13 cellular contexts compared by ENCODE assay signal in genomic region chr14:78135450-78135891, GRCh38. TPM values are rescaled to one million over a fixed set of nuclear protein-coding genes. Genes with fewer than 3 reads are reported as not detected.
DNase-seq lines count a peak whose midpoint lies in the region; ATAC-seq and TF ChIP-seq lines count a peak whose summit lies in the region.
"Had no signal": no experiment of that assay in that cellular context is flagged by ENCODE, and none has a peak within 500 bp of the region (broad histone marks: within the 10 kb centered on the region; RNA-seq: fewer than 3 reads in every experiment).

No MANE protein-coding gene starts in this region.

- in situ Hi-C loops in Caki2 (cut with HindIII; ENCODE audit: low pct_unique_long_range_greater_than_20kb, low sequenced_read_pairs), result no loop called here

- no peak for TF ChIP-seq POLR2A in lower leg skin (IDR thresholded peaks at IDR 0.05)

- H3K4me1 ChIP-seq in foreskin keratinocyte, result peaks cover 12% of the 10 kb centered on the region
- H3K4me1 ChIP-seq: psoas muscle had no signal

- DNase-seq in Caki2 (ENCODE audit: low read depth) (peak; percentile 83), RPMI7951 (ENCODE audit: low read depth) (peak; percentile 88), foreskin keratinocyte (peak; percentile 87 to 93), HuH-7 (ENCODE audit: low spot score) (no peak), lower leg skin (ENCODE audit: low spot score in 2 of 2) (no peak)
- DNase-seq in activated CD4-positive, alpha-beta T cell treated with anti-CD3 and anti-CD28 coated beads, Interleukin-2, amount 50 U/mL, for 4 hours, result no peak
- DNase-seq: mucosa of descending colon; NCI-H1694 treated with DMSO at 0.1 percent for 48 hours; psoas muscle; stimulated activated CD4-positive, alpha-beta T cell treated with anti-CD3 and anti-CD28 coated beads, Interleukin-4, amount 100 ng/mL, for 24 hours; T-helper 9 cell had no signal

- H3K4me3 ChIP-seq in lower leg skin (ENCODE audit: low read depth, poor library complexity, severe bottlenecking), result no peak overlapping the region
- H3K4me3 ChIP-seq: mucosa of descending colon, psoas muscle had no signal

- peak overlapping the region; percentile 38 for H3K27ac ChIP-seq in foreskin keratinocyte
- H3K27ac ChIP-seq: psoas muscle had no signal

- TF ChIP-seq CTCF in foreskin keratinocyte (conservative IDR thresholded peaks at IDR 0.05), result no peak
- TF ChIP-seq CTCF in lower leg skin (IDR thresholded peaks at IDR 0.05), result no peak

- H3K27me3 ChIP-seq in foreskin keratinocyte, result no peaks in the 10 kb centered on the region

- intact Hi-C loops in lower leg skin (cut with DNase I; ENCODE audit: low total_unique reads), result no loop called here

- 25% methylated on average over 4 of the region's 4 CpGs for WGBS in lower leg skin, 2 donors

- ATAC-seq in HG02610 (IDR thresholded peaks at IDR 0.05; ENCODE audit: unreplicated experiment) (peak; percentile 64), foreskin keratinocyte (peak; percentile 99), GM21737 (IDR thresholded peaks at IDR 0.05; ENCODE audit: unreplicated experiment) (no peak)
- ATAC-seq: mucosa of descending colon, psoas muscle had no signal

RNA-seq across cellular contexts. Expression of gene NRXN3, which starts 34.7 kb away (rescaled TPM):
- total RNA-seq in Caki2 (2014; rRNA removed; shearing (Covaris generic); ENCODE audit: low replicate concordance), result not detected in 2 replicates
- total RNA-seq in RPMI7951 (2014; rRNA removed; shearing (Covaris generic)), result 0.24 and 0.29 TPM in 2 replicates
- total RNA-seq in foreskin keratinocyte (0.65 and 0.74 TPM in 2 replicates), lower leg skin (1 to 10 TPM in 3 of 4 donors, under 1 TPM in 1; 0.61 to 2.4 (median 1.7) TPM)
- 0.16 and 0.24 TPM in 2 replicates for polyA plus RNA-seq in foreskin keratinocyte

Comparison
In these comparisons a context has a peak if more than half of its experiments do, and no peak if none do; other contexts are left out.
1. DNase-seq: peak in Caki2 (single experiment), RPMI7951 (single experiment) and foreskin keratinocyte (2 of 2); none in HuH-7 (single experiment), lower leg skin (0 of 2) and activated CD4-positive, alpha-beta T cell treated with anti-CD3 and anti-CD28 coated beads, Interleukin-2, amount 50 U/mL, for 4 hours (0 of 2).